In genomic region chr6:170553686-170554085, GRCh38 we compare ENCODE assay signal across 8 cellular contexts. TPM values are rescaled to one million over a fixed set of nuclear protein-coding genes. Genes with fewer than 3 reads are reported as not detected.
DNase-seq lines count a peak whose midpoint lies in the region; TF ChIP-seq lines count a peak whose summit lies in the region.

No MANE protein-coding gene starts in this region.

- peaks cover 13% of the 10 kb centered on the region; the same call in 1 of the 2 replicates for H4K20me1 ChIP-seq in GM23248 (ENCODE audit: insufficient read depth)
- peaks cover 47% of the 10 kb centered on the region for H4K20me1 ChIP-seq in smooth muscle cell (ENCODE audit: low read depth)

- H3K36me3 ChIP-seq in GM23248 (ENCODE audit: low read depth) (peaks cover 2% of the 10 kb centered on the region; the same call in 1 of the 2 replicates), smooth muscle cell (ENCODE audit: low read depth) (no peaks in the 10 kb centered on the region)

- H3K4me1 ChIP-seq in GM23248 (ENCODE audit: insufficient read depth): peaks cover 37% of the 10 kb centered on the region
- peaks cover 24% of the 10 kb centered on the region for H3K4me1 ChIP-seq in smooth muscle cell (ENCODE audit: low read depth)

- H3K4me3 ChIP-seq in GM23248 (peak overlapping the region; percentile 93), iPS-11a (ENCODE audit: low read depth, low read length) (peak overlapping the region; percentile 88), smooth muscle cell (peak overlapping the region; percentile 93)

- no peak for TF ChIP-seq CTCF in smooth muscle cell (IDR thresholded peaks at IDR 0.05; ENCODE audit: borderline replicate concordance, insufficient read depth, poor library complexity, severe bottlenecking)

- H2AFZ ChIP-seq in GM23248: peak overlapping the region; percentile 99
- peak overlapping the region; percentile 92 for H2AFZ ChIP-seq in smooth muscle cell (ENCODE audit: low read depth)

- H3K27me3 ChIP-seq in GM23248 (replicated peaks; ENCODE audit: insufficient read depth): no peaks in the 10 kb centered on the region
- no peaks in the 10 kb centered on the region for H3K27me3 ChIP-seq in smooth muscle cell (ENCODE audit: low read depth)

- H3K79me2 ChIP-seq in GM23248 (ENCODE audit: insufficient read depth): peaks cover 88% of the 10 kb centered on the region
- peaks cover 78% of the 10 kb centered on the region for H3K79me2 ChIP-seq in smooth muscle cell (ENCODE audit: low read depth)

- peak; percentile 56 for DNase-seq in NCI-H1105 treated with DMSO at 0.1 percent for 48 hours (lab: John Stamatoyannopoulos, UW)
- no peak for DNase-seq in NCI-H1105 (lab: John Stamatoyannopoulos, UW)
- DNase-seq in GM23248: peak; percentile 77
- peak; percentile 76 to 81 for DNase-seq in Kasumi-1 (lab: John Stamatoyannopoulos, UW)
- DNase-seq in activated T-helper 9 cell treated with anti-CD3 and anti-CD28 coated beads, Interleukin-2, amount 50 U/mL, for 16 hours (ENCODE audit: low read depth): peak; percentile 6
- no peak for DNase-seq in smooth muscle cell (lab: John Stamatoyannopoulos, UW; ENCODE audit: unreplicated experiment)
- no peak for DNase-seq in central memory CD4-positive, alpha-beta T cell

- WGBS in GM23248 (ENCODE audit: low coverage in 1 of 2, low lambda C conversion rate in 2 of 2, missing lambda C conversion rate in 2 of 2), 2 experiments: 0 to 1% methylated on average over 12 of the region's 12 CpGs
- WGBS in smooth muscle cell (ENCODE audit: low lambda C conversion rate): under 1% methylated on average over 12 of the region's 12 CpGs

- H3K27ac ChIP-seq in GM23248 (peak overlapping the region; percentile 95), smooth muscle cell (ENCODE audit: low read depth) (peak overlapping the region; percentile 95)

- H3K4me2 ChIP-seq in GM23248 (ENCODE audit: unreplicated experiment) (peak overlapping the region; percentile 94), smooth muscle cell (peak overlapping the region; percentile 96)

- in situ Hi-C loops in GM23248 (cut with MboI): no loop called here

- H3K9ac ChIP-seq in GM23248 (peak overlapping the region; percentile 96), smooth muscle cell (ENCODE audit: low read depth) (peak overlapping the region; percentile 98)

- no peaks in the 10 kb centered on the region for H3K9me3 ChIP-seq in GM23248 (ENCODE audit: low read depth)
- no peaks in the 10 kb centered on the region for H3K9me3 ChIP-seq in smooth muscle cell (replicated peaks; ENCODE audit: low read depth)

- H3K9me2 ChIP-seq in GM23248 (ENCODE audit: insufficient read depth): no peaks in the 10 kb centered on the region

- H3F3A ChIP-seq in GM23248 (ENCODE audit: insufficient read depth): 0 out of 2 replicates have a peak, but pooled peaks cover 3% of the 10 kb centered on the region
- H3F3A ChIP-seq in smooth muscle cell (ENCODE audit: low read depth): peaks cover 2% of the 10 kb centered on the region

RNA-seq across cellular contexts. Expression of gene TBP, which starts 0.5 kb away (rescaled TPM):
- 12.0 and 13.4 TPM in 2 replicates for total RNA-seq in GM23248 (2014; rRNA removed; shearing (Covaris generic))
- polyA plus RNA-seq in GM23248 (2016; fragmentation: Nextera tagmentation; extraction: Ambion mirVana) (22.2 and 24.6 TPM in 2 replicates), smooth muscle cell (25.6 and 26.4 TPM in 2 replicates)
- total RNA-seq in smooth muscle cell: 19.9 and 30.1 TPM in 2 replicates

RNA-seq across cellular contexts. Expression of gene PSMB1, which starts 0.6 kb away (rescaled TPM):
- total RNA-seq in GM23248 (2014; rRNA removed; shearing (Covaris generic)): 247 and 261 TPM in 2 replicates
- polyA plus RNA-seq in GM23248 (2016; fragmentation: Nextera tagmentation; extraction: Ambion mirVana) (410 and 411 TPM in 2 replicates), smooth muscle cell (464 and 484 TPM in 2 replicates)
- total RNA-seq in smooth muscle cell: 233 and 281 TPM in 2 replicates

RNA-seq across cellular contexts. Expression of gene PDCD2, which starts 30.8 kb away (rescaled TPM):
- 74.7 and 87.7 TPM in 2 replicates for total RNA-seq in GM23248 (2014; rRNA removed; shearing (Covaris generic))
- polyA plus RNA-seq in GM23248 (2016; fragmentation: Nextera tagmentation; extraction: Ambion mirVana): 78.0 and 82.7 TPM in 2 replicates
- total RNA-seq in smooth muscle cell: 43.9 and 52.6 TPM in 2 replicates
- polyA plus RNA-seq in smooth muscle cell: 36.8 and 40.9 TPM in 2 replicates

Comparison
In these comparisons a context has a peak if more than half of its experiments do, and no peak if none do; other contexts are left out.
1. DNase-seq: peak in NCI-H1105 treated with DMSO at 0.1 percent for 48 hours (single experiment), GM23248 (single experiment), Kasumi-1 (2 of 2) and activated T-helper 9 cell treated with anti-CD3 and anti-CD28 coated beads, Interleukin-2, amount 50 U/mL, for 16 hours (single experiment); none in NCI-H1105 (single experiment), smooth muscle cell (single experiment) and central memory CD4-positive, alpha-beta T cell (single experiment).
2. Peak in every context shown above with its lines, with median percentiles within 50 percentile points of each other: H3K4me3 ChIP-seq.